ENCODE assay signal across 15 cellular contexts in genomic region chr3:54660599-54661210, GRCh38.
A peak's percentile ranks its signal among the peaks of the same experiment; 100 is the strongest.
DNase-seq lines count a peak whose midpoint lies in the region; ATAC-seq and TF ChIP-seq lines count a peak whose summit lies in the region.
"Had no signal": no experiment of that assay in that cellular context is flagged by ENCODE, and none has a peak within 500 bp of the region (broad histone marks: within the 10 kb centered on the region; RNA-seq: fewer than 3 reads in every experiment).

No MANE protein-coding gene starts in this region.

- H3K4ac ChIP-seq in neuronal stem cell (ENCODE audit: low read length): no peak overlapping the region

- no peak overlapping the region for H3K4me3 Mint-ChIP-seq in brain
- peak overlapping the region; percentile 37 for H3K4me3 Mint-ChIP-seq in type B pancreatic cell
- H3K4me3 Mint-ChIP-seq: activated CD8-positive, alpha-beta memory T cell treated with anti-CD3 and anti-CD28 coated beads, Interleukin-2, amount 10 ng/mL, durations not matched to agents 7 days and 5 days; CD4-positive, alpha-beta memory T cell had no signal

- H3K9ac ChIP-seq in neuronal stem cell (ENCODE audit: low read depth, low read length, poor library complexity): no peak overlapping the region

- H3K27me3 Mint-ChIP-seq in brain (no peaks in the 10 kb centered on the region), type B pancreatic cell (peaks cover 32% of the 10 kb centered on the region)
- H3K27me3 Mint-ChIP-seq: activated CD8-positive, alpha-beta memory T cell treated with anti-CD3 and anti-CD28 coated beads, Interleukin-2, amount 10 ng/mL, durations not matched to agents 7 days and 5 days had no signal

- no peak overlapping the region for H3K23ac ChIP-seq in neuronal stem cell (ENCODE audit: low read depth, low read length, poor library complexity)

- H2BK15ac ChIP-seq in neuronal stem cell (ENCODE audit: low read length): no peak overlapping the region

- no peak overlapping the region for H4K91ac ChIP-seq in neuronal stem cell (ENCODE audit: low read depth, low read length, poor library complexity)

- H3K27ac Mint-ChIP-seq in brain: peak overlapping the region in 3 of 5 experiments; percentile 65 to 74 (median 68)
- H3K27ac Mint-ChIP-seq in type B pancreatic cell: no peak overlapping the region
- H3K27ac Mint-ChIP-seq: activated CD8-positive, alpha-beta memory T cell treated with anti-CD3 and anti-CD28 coated beads, Interleukin-2, amount 10 ng/mL, durations not matched to agents 7 days and 5 days; CD4-positive, alpha-beta memory T cell had no signal

- H3K4me2 ChIP-seq in neuronal stem cell (ENCODE audit: insufficient read depth, low read length, poor library complexity, severe bottlenecking): no peak overlapping the region

- H3K9me3 ChIP-seq in neuronal stem cell (replicated peaks in 1 of 2; ENCODE audit: control insufficient read depth in 2 of 2, insufficient read depth in 1 of 2, low read depth in 1 of 2, low read length in 2 of 2): peaks cover 0 to 3% of the 10 kb centered on the region in 2 donors
- H3K9me3 ChIP-seq: lower lobe of right lung had no signal

- no peak overlapping the region for H2BK120ac ChIP-seq in neuronal stem cell (ENCODE audit: low read depth, low read length)

- no peak overlapping the region for H3K18ac ChIP-seq in neuronal stem cell (ENCODE audit: low read length)

- no peak overlapping the region for H3K27ac ChIP-seq in neuronal stem cell (replicated peaks; ENCODE audit: low read length)
- H3K27ac ChIP-seq: lower lobe of right lung, VCaP had no signal

- no peak overlapping the region for H2AK5ac ChIP-seq in neuronal stem cell (ENCODE audit: low read depth, low read length)

- no peak for ATAC-seq in HG02642 (IDR thresholded peaks at IDR 0.05; ENCODE audit: poor library complexity, unreplicated experiment)
- ATAC-seq in activated CD4-positive, CD25-positive, alpha-beta regulatory T cell treated with anti-CD3 and anti-CD28 coated beads, Interleukin-2, amount 50 U/mL, for 24 hours: no peak
- ATAC-seq in GM19452 (IDR thresholded peaks at IDR 0.05; ENCODE audit: unreplicated experiment): no peak
- ATAC-seq: activated CD8-positive, alpha-beta memory T cell treated with anti-CD3 and anti-CD28 coated beads, Interleukin-2, amount 10 ng/mL, durations not matched to agents 7 days and 5 days; lower lobe of right lung had no signal

- no peaks in the 10 kb centered on the region for H3K79me1 ChIP-seq in neuronal stem cell (ENCODE audit: low read depth, low read length)

- H3K4me3 ChIP-seq in neuronal stem cell (ENCODE audit: low read length in 2 of 2): no peak overlapping the region
- H3K4me3 ChIP-seq: lower lobe of right lung had no signal

- no peak overlapping the region for H4K8ac ChIP-seq in neuronal stem cell (ENCODE audit: low read depth, low read length)

- H3K9me3 Mint-ChIP-seq in brain: peaks cover 0 to 10% (median 0%) of the 10 kb centered on the region in 5 experiments
- peaks cover 5% of the 10 kb centered on the region for H3K9me3 Mint-ChIP-seq in type B pancreatic cell
- H3K9me3 Mint-ChIP-seq: CD4-positive, alpha-beta memory T cell had no signal

- TF ChIP-seq CTCF in brain (conservative IDR thresholded peaks at IDR 0.05) (no peak), type B pancreatic cell (conservative IDR thresholded peaks at IDR 0.05) (no peak)

- no peaks in the 10 kb centered on the region for H3K4me1 ChIP-seq in neuronal stem cell (ENCODE audit: control insufficient read depth in 2 of 2, insufficient read depth in 1 of 2, low read depth in 1 of 2, low read length in 2 of 2)
- H3K4me1 ChIP-seq: lower lobe of right lung had no signal

- H2BK12ac ChIP-seq in neuronal stem cell (ENCODE audit: low read length): no peak overlapping the region

- H3K4me1 Mint-ChIP-seq in brain (peaks cover 28% of the 10 kb centered on the region), type B pancreatic cell (ENCODE audit: unreplicated experiment) (peaks cover 3% of the 10 kb centered on the region)
- H3K4me1 Mint-ChIP-seq: activated CD8-positive, alpha-beta memory T cell treated with anti-CD3 and anti-CD28 coated beads, Interleukin-2, amount 10 ng/mL, durations not matched to agents 7 days and 5 days; CD4-positive, alpha-beta memory T cell had no signal

- no peaks in the 10 kb centered on the region for H3K36me3 ChIP-seq in neuronal stem cell (replicated peaks in 1 of 2; ENCODE audit: control insufficient read depth in 2 of 2, insufficient read depth in 2 of 2, low read length in 2 of 2)
- H3K36me3 ChIP-seq: lower lobe of right lung had no signal

- peaks cover 0 to 10% (median 0%) of the 10 kb centered on the region in 3 experiments for H3K27me3 ChIP-seq in neuronal stem cell (ENCODE audit: control insufficient read depth in 3 of 3, insufficient read depth in 3 of 3, low read depth in 1 of 3, low read length in 3 of 3)

- no peak overlapping the region for H2BK5ac ChIP-seq in neuronal stem cell (ENCODE audit: low read length)

- no peak overlapping the region for H3K14ac ChIP-seq in neuronal stem cell (ENCODE audit: low read length)

- WGBS in neuronal stem cell (ENCODE audit: extremely low coverage in 2 of 2, insufficient read length in 2 of 2, insufficient replicate concordance in 1 of 2), 2 donors: no CpG with 5 or more reads among the region's 9 CpGs

- DNase-seq in fibroblast of the conjunctiva (ENCODE audit: low read depth) (peak; percentile 2), neuronal stem cell (ENCODE audit: low spot score) (no peak), type B pancreatic cell (ENCODE audit: extremely low spot score, unreplicated experiment) (no peak)
- DNase-seq: activated CD8-positive, alpha-beta memory T cell treated with anti-CD3 and anti-CD28 coated beads, Interleukin-2, amount 10 ng/mL, durations not matched to agents 7 days and 5 days; activated naive CD4-positive, alpha-beta T cell treated with Interleukin-2 at 50 U/mL for 16 hours; CD4-positive, alpha-beta memory T cell; cerebellar nuclear complex; erythroblast; lower lobe of right lung; occipital lobe had no signal

- H3K36me3 Mint-ChIP-seq in brain (no peaks in the 10 kb centered on the region), type B pancreatic cell (no peaks in the 10 kb centered on the region)
- H3K36me3 Mint-ChIP-seq: activated CD8-positive, alpha-beta memory T cell treated with anti-CD3 and anti-CD28 coated beads, Interleukin-2, amount 10 ng/mL, durations not matched to agents 7 days and 5 days; CD4-positive, alpha-beta memory T cell had no signal

- H2AFZ ChIP-seq in neuronal stem cell (ENCODE audit: low read length): peak overlapping the region; percentile 77
